ENCODE assay signal across 19 cellular contexts in the genomic region with DNA sequence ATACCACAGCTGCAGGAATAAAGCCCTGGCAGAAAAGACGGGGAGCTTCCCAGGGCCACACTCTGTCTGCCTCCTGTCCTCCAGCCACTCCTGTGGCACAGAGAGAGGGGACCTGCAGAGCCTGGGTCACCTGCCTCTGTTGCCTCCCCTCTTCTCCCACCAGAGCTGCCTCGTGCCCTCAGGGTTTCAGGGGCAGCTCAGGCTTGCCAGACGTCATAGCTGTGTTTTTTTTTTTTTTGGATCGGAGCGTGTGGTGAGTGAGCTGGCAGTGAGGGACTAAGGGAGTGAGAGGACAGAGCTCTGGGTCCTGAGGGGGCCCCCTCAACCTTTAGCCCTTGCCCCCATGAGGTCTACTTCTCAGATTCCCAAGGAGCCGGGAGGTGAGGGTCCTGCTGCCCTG. TPM values are rescaled to one million over a fixed set of nuclear protein-coding genes. Genes with fewer than 3 reads are reported as not detected.
"Had no signal": no experiment of that assay in that cellular context is flagged by ENCODE, and none has a peak within 500 bp of the region (broad histone marks: within the 10 kb centered on the region; RNA-seq: fewer than 3 reads in every experiment).

No MANE protein-coding gene starts in this region.

- H3K27me3 ChIP-seq: cardiac muscle cell, heart right ventricle, sigmoid colon, thyroid gland had no signal

- DNase-seq: activated CD4-positive, alpha-beta memory T cell treated with anti-CD3 and anti-CD28 coated beads, Interleukin-2, amount 10 ng/mL, durations not matched to agents 7 days and 5 days; activated CD4-positive, alpha-beta T cell treated with anti-CD3 and anti-CD28 coated beads for 48 hours; activated gamma-delta T cell treated with Interleukin-2 at 50 U/mL for 16 hours; amygdala; effector memory CD8-positive, alpha-beta T cell; esophagus squamous epithelium; heart right ventricle; kidney glomerular epithelial cell; nucleus accumbens; sigmoid colon; stimulated activated naive CD4-positive, alpha-beta T cell treated with Interleukin-2 at 50 U/mL for 16 hours; thyroid gland had no signal

- H3K27ac ChIP-seq: cardiac muscle cell, esophagus squamous epithelium, heart right ventricle, sigmoid colon, thyroid gland had no signal

- H3K4me1 ChIP-seq: esophagus squamous epithelium, sigmoid colon, thyroid gland had no signal

- H3K9me3 Mint-ChIP-seq: activated CD4-positive, alpha-beta memory T cell treated with anti-CD3 and anti-CD28 coated beads, Interleukin-2, amount 10 ng/mL, durations not matched to agents 7 days and 5 days; effector memory CD8-positive, alpha-beta T cell; mesothelial cell of epicardium; nephron had no signal

- H3K27ac Mint-ChIP-seq: activated CD4-positive, alpha-beta memory T cell treated with anti-CD3 and anti-CD28 coated beads, Interleukin-2, amount 10 ng/mL, durations not matched to agents 7 days and 5 days; activated naive CD8-positive, alpha-beta T cell; effector memory CD8-positive, alpha-beta T cell; mesothelial cell of epicardium; nephron; WTC11 had no signal

- H3K27me3 Mint-ChIP-seq: activated CD4-positive, alpha-beta memory T cell treated with anti-CD3 and anti-CD28 coated beads, Interleukin-2, amount 10 ng/mL, durations not matched to agents 7 days and 5 days; activated naive CD8-positive, alpha-beta T cell; effector memory CD8-positive, alpha-beta T cell had no signal

- H3K9me3 ChIP-seq: esophagus squamous epithelium, heart right ventricle, sigmoid colon, thyroid gland had no signal

- H3K36me3 Mint-ChIP-seq: mesothelial cell of epicardium, WTC11 had no signal

- H3K4me3 Mint-ChIP-seq: activated CD4-positive, alpha-beta memory T cell treated with anti-CD3 and anti-CD28 coated beads, Interleukin-2, amount 10 ng/mL, durations not matched to agents 7 days and 5 days; activated naive CD8-positive, alpha-beta T cell; effector memory CD8-positive, alpha-beta T cell; mesothelial cell of epicardium; nephron; WTC11 had no signal

- FAIRE-seq: TTC549 had no signal

- H3K4me3 ChIP-seq: cardiac muscle cell, esophagus squamous epithelium, sigmoid colon, thyroid gland had no signal

- H3K4me1 Mint-ChIP-seq: mesothelial cell of epicardium, nephron, WTC11 had no signal

- H3K36me3 ChIP-seq: cardiac muscle cell, esophagus squamous epithelium, heart right ventricle, sigmoid colon, thyroid gland had no signal

- ATAC-seq: effector memory CD8-positive, alpha-beta T cell; WTC11 had no signal

RNA-seq across cellular contexts. Expression of a gene that starts 2.1 kb away (rescaled TPM):
- total RNA-seq: cardiac muscle cell, dermis microvascular lymphatic vessel endothelial cell, mesothelial cell of epicardium had no signal
